8 cellular contexts compared by ENCODE assay signal in the genomic region with DNA sequence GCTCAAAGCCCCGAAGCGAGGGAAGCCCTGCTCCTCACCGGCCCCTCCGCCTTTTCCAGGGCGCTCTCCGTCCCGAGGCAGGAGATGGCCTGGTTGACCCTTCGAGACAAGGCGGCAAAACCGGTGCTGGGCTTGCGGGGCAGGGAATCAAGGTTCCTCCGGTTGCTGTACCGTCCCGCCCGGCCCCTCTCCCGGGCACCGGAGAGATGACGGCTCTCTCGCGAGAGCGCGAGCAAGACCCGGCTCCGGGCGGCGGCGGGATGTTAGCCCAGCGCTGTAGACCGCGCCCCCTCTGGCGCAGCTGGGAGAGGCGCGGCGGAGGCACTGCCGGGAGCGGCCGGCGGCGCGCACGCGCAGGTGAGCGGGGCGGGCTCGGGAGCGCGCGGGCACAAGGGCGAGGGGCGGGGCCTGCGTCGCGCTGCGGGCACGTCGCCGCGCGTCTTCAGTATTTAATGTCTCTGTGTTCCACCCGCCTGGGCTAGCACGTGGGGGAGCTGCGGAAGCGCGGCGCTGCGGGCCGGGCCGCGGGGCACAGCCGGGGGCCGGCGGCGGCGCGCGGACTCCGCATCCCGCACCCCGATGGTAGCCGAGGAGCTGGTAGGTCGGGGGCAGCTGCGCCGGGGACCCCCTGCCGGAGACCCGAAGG. TPM values are rescaled to one million over a fixed set of nuclear protein-coding genes. Genes with fewer than 3 reads are reported as not detected.
A peak's percentile ranks its signal among the peaks of the same experiment; 100 is the strongest.
DNase-seq lines count a peak whose midpoint lies in the region; ATAC-seq and TF ChIP-seq lines count a peak whose summit lies in the region.

A gene with protein sequence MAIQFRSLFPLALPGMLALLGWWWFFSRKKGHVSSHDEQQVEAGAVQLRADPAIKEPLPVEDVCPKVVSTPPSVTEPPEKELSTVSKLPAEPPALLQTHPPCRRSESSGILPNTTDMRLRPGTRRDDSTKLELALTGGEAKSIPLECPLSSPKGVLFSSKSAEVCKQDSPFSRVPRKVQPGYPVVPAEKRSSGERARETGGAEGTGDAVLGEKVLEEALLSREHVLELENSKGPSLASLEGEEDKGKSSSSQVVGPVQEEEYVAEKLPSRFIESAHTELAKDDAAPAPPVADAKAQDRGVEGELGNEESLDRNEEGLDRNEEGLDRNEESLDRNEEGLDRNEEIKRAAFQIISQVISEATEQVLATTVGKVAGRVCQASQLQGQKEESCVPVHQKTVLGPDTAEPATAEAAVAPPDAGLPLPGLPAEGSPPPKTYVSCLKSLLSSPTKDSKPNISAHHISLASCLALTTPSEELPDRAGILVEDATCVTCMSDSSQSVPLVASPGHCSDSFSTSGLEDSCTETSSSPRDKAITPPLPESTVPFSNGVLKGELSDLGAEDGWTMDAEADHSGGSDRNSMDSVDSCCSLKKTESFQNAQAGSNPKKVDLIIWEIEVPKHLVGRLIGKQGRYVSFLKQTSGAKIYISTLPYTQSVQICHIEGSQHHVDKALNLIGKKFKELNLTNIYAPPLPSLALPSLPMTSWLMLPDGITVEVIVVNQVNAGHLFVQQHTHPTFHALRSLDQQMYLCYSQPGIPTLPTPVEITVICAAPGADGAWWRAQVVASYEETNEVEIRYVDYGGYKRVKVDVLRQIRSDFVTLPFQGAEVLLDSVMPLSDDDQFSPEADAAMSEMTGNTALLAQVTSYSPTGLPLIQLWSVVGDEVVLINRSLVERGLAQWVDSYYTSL (plus strand): TSS at position 445 of the 646 bp plus-strand sequence. CDS start 20,219 bp downstream, outside the sequence.

- peak within 1 kb of the TSS; percentile 91 for H3K27ac Mint-ChIP-seq in activated B cell treated with CpG ODN at 0.5 μM for 24 hours

- peak within 1 kb of the TSS; percentile 90 for H3K4me3 Mint-ChIP-seq in activated B cell treated with CpG ODN at 0.5 μM for 24 hours

- H3K4me3 ChIP-seq in AG10803 (ENCODE audit: low read length) (peak within 1 kb of the TSS; percentile 99), cardiac fibroblast (replicated peaks in 1 of 2; ENCODE audit: low read depth in 2 of 2, low read length in 2 of 2) (peak within 1 kb of the TSS; percentile 77 to 87)

- POLR2A ChIA-PET in activated B cell treated with CpG ODN at 0.5 μM for 24 hours (lab: Charles Lee) = interaction anchor here (0.5 to 2.4 kb wide), 12 partner anchors 10 to 1619 kb away, joined by 3 to 13 read pairs (median 5); partner anchors contain the start of genes MRPS23, SCPEP1, SRSF1 and TRIM25

- peak; percentile 83 for ATAC-seq in GM19025 (IDR thresholded peaks at IDR 0.05; ENCODE audit: low read depth, unreplicated experiment)
- ATAC-seq in HG03280 (IDR thresholded peaks at IDR 0.05; ENCODE audit: unreplicated experiment) = peak; percentile 84
- ATAC-seq in activated B cell treated with CpG ODN at 0.5 μM for 24 hours (ENCODE audit: low read depth) = peak; percentile 89

- TF ChIP-seq CTCF in AG10803 (conservative IDR thresholded peaks at IDR 0.05; ENCODE audit: low read length) = no peak
- TF ChIP-seq CTCF in activated B cell treated with CpG ODN at 0.5 μM for 24 hours (IDR thresholded peaks at IDR 0.05) = no peak
- no peak for TF ChIP-seq CTCF in cardiac fibroblast (IDR thresholded peaks at IDR 0.05; ENCODE audit: low read depth, low read length)

- CTCF ChIA-PET in activated B cell treated with CpG ODN at 0.5 μM for 24 hours (lab: Charles Lee) = interaction anchor here (0.7 kb wide), 1 partner anchor 89 kb away, joined by 3 read pairs; no protein-coding TSS in a partner anchor

- intact Hi-C loops in activated B cell treated with CpG ODN at 0.5 μM for 24 hours (cut with micrococcal nuclease) = loop anchor here (1.0 to 10.0 kb wide), 9 partner anchors 80 to 1430 kb away; partner anchors contain the start of genes C17orf67, DYNLL2, MRPS23 and MSI2

- H3K36me3 Mint-ChIP-seq in activated B cell treated with CpG ODN at 0.5 μM for 24 hours (ENCODE audit: low read depth) = peaks cover 3% of the 10 kb centered on the region

- H3K27me3 Mint-ChIP-seq in activated B cell treated with CpG ODN at 0.5 μM for 24 hours = no peaks in the 10 kb centered on the region

- H3K9me3 Mint-ChIP-seq in activated B cell treated with CpG ODN at 0.5 μM for 24 hours = no peaks in the 10 kb centered on the region

- peaks cover 25% of the 10 kb centered on the region for H3K4me1 Mint-ChIP-seq in activated B cell treated with CpG ODN at 0.5 μM for 24 hours

- DNase-seq in AG10803 (ENCODE audit: low read depth) (peak; percentile 91), NCI-H345 (lab: John Stamatoyannopoulos, UW) (peak; percentile 97), activated B cell treated with CpG ODN at 0.5 μM for 24 hours (peak; percentile 94), cardiac fibroblast (ENCODE audit: low read depth in 2 of 2) (peak; percentile 93 to 96), inferior parietal cortex (ENCODE audit: extremely low spot score) (peak; percentile 90)
- DNase-seq in stimulated activated CD4-positive, alpha-beta T cell treated with anti-CD3 and anti-CD28 coated beads, Interleukin-12 subunit alpha, Interleukin-12 subunit beta, amount 100 ng/mL, for 24 hours (ENCODE audit: low read depth in 2 of 2) = peak; percentile 86 to 90

RNA-seq across cellular contexts. Expression of the gene that starts here (rescaled TPM):
- total RNA-seq in activated B cell treated with CpG ODN at 0.5 μM for 24 hours = 22.5 and 26.2 TPM in 2 replicates

Comparison
In these comparisons a context has a peak if more than half of its experiments do, and no peak if none do; other contexts are left out.
1. Peak in every context shown above with its lines: DNase-seq, ATAC-seq and H3K4me3 ChIP-seq.